10 cellular contexts compared by ENCODE assay signal in genomic region chr3:133437391-133438093, GRCh38. TPM values are rescaled to one million over a fixed set of nuclear protein-coding genes. Genes with fewer than 3 reads are reported as not detected.
DNase-seq lines count a peak whose midpoint lies in the region; ATAC-seq and TF ChIP-seq lines count a peak whose summit lies in the region.
"Had no signal": no experiment of that assay in that cellular context is flagged by ENCODE, and none has a peak within 500 bp of the region (broad histone marks: within the 10 kb centered on the region; RNA-seq: fewer than 3 reads in every experiment).

No MANE protein-coding gene starts in this region.

- intact Hi-C loops in aorta (cut with DNase I) = no loop called here

- H3K27ac ChIP-seq in cardiac muscle cell (no peak overlapping the region), right atrium auricular region (no peak overlapping the region), aorta (ENCODE audit: low read depth in 1 of 2, low read length in 2 of 2) (no peak overlapping the region)

- CTCF ChIA-PET in activated CD4-positive, alpha-beta memory T cell treated with anti-CD3 and anti-CD28 coated beads, Interleukin-2, amount 10 ng/mL, durations not matched to agents 7 days and 5 days (lab: Charles Lee) = interaction anchor here (0.8 kb wide), 1 partner anchor 13 kb away, joined by 3 read pairs; no protein-coding TSS in a partner anchor

- H3K9me3 ChIP-seq in cardiac muscle cell (ENCODE audit: low read depth) (no peaks in the 10 kb centered on the region), right atrium auricular region (no peaks in the 10 kb centered on the region), aorta (ENCODE audit: control insufficient read depth, low read length) (no peaks in the 10 kb centered on the region)

- POLR2A ChIA-PET in activated CD4-positive, alpha-beta memory T cell treated with anti-CD3 and anti-CD28 coated beads, Interleukin-2, amount 10 ng/mL, durations not matched to agents 7 days and 5 days (lab: Charles Lee) = no interaction called here

- H3K36me3 ChIP-seq in cardiac muscle cell (no peaks in the 10 kb centered on the region), right atrium auricular region (no peaks in the 10 kb centered on the region), aorta (ENCODE audit: control insufficient read depth in 1 of 2, insufficient read depth in 2 of 2, low read length in 1 of 2) (no peaks in the 10 kb centered on the region)

- peak; percentile 67 for ATAC-seq in aorta (ENCODE audit: low FRiP score)

- no peak overlapping the region for H3K27ac Mint-ChIP-seq in activated CD4-positive, alpha-beta memory T cell treated with anti-CD3 and anti-CD28 coated beads, Interleukin-2, amount 10 ng/mL, durations not matched to agents 7 days and 5 days
- no peak overlapping the region for H3K27ac Mint-ChIP-seq in activated naive CD8-positive, alpha-beta T cell treated with anti-CD3 and anti-CD28 coated beads for 36 hours

- H3K4me3 ChIP-seq in cardiac muscle cell (no peak overlapping the region), right atrium auricular region (no peak overlapping the region), aorta (ENCODE audit: low read length in 2 of 2) (no peak overlapping the region)

- TF ChIP-seq CTCF in cardiac muscle cell (IDR thresholded peaks at IDR 0.05; ENCODE audit: low read depth, low read length) (peak; percentile 10), right atrium auricular region (IDR thresholded peaks at IDR 0.05) (no peak)

- WGBS in aorta, 2 donors = 68 to 69% methylated on average over 10 of the region's 10 CpGs

- H3K27me3 ChIP-seq in cardiac muscle cell = no peaks in the 10 kb centered on the region
- no peaks in the 10 kb centered on the region for H3K27me3 ChIP-seq in right atrium auricular region
- no peaks in the 10 kb centered on the region for H3K27me3 ChIP-seq in aorta (ENCODE audit: control insufficient read depth in 1 of 2, insufficient read depth in 2 of 2, low read length in 1 of 2)

- DNase-seq in cardiac muscle cell (ENCODE audit: low read depth in 1 of 2, low spot score in 1 of 2) = peak in 1 of 2 donors; percentile 61
- no peak for DNase-seq in right atrium auricular region (ENCODE audit: low spot score)
- DNase-seq in OCI-M1 (lab: John Stamatoyannopoulos, UW) = peak; percentile 48
- peak; percentile 17 for DNase-seq in fibroblast of peridontal ligament (ENCODE audit: extremely low read depth)
- DNase-seq in aorta = no peak
- no peak for DNase-seq in activated CD4-positive, alpha-beta memory T cell treated with anti-CD3 and anti-CD28 coated beads, Interleukin-2, amount 10 ng/mL, durations not matched to agents 7 days and 5 days
- no peak for DNase-seq in activated naive CD8-positive, alpha-beta T cell treated with anti-CD3 and anti-CD28 coated beads for 36 hours
- no peak for DNase-seq in midbrain (lab: John Stamatoyannopoulos, UW)
- DNase-seq: DND-41 had no signal

- H3K4me1 Mint-ChIP-seq in activated CD4-positive, alpha-beta memory T cell treated with anti-CD3 and anti-CD28 coated beads, Interleukin-2, amount 10 ng/mL, durations not matched to agents 7 days and 5 days = peaks cover 14% of the 10 kb centered on the region
- H3K4me1 Mint-ChIP-seq in activated naive CD8-positive, alpha-beta T cell treated with anti-CD3 and anti-CD28 coated beads for 36 hours = peaks cover 16% of the 10 kb centered on the region

- H3K36me3 Mint-ChIP-seq in activated CD4-positive, alpha-beta memory T cell treated with anti-CD3 and anti-CD28 coated beads, Interleukin-2, amount 10 ng/mL, durations not matched to agents 7 days and 5 days (ENCODE audit: low read depth) = peaks cover 7% of the 10 kb centered on the region
- peaks cover 8% of the 10 kb centered on the region for H3K36me3 Mint-ChIP-seq in activated naive CD8-positive, alpha-beta T cell treated with anti-CD3 and anti-CD28 coated beads for 36 hours

- no peak overlapping the region for H3K4me3 Mint-ChIP-seq in activated CD4-positive, alpha-beta memory T cell treated with anti-CD3 and anti-CD28 coated beads, Interleukin-2, amount 10 ng/mL, durations not matched to agents 7 days and 5 days
- no peak overlapping the region for H3K4me3 Mint-ChIP-seq in activated naive CD8-positive, alpha-beta T cell treated with anti-CD3 and anti-CD28 coated beads for 36 hours

- H3K9me3 Mint-ChIP-seq in activated CD4-positive, alpha-beta memory T cell treated with anti-CD3 and anti-CD28 coated beads, Interleukin-2, amount 10 ng/mL, durations not matched to agents 7 days and 5 days = peaks cover 3% of the 10 kb centered on the region
- H3K9me3 Mint-ChIP-seq in activated naive CD8-positive, alpha-beta T cell treated with anti-CD3 and anti-CD28 coated beads for 36 hours = peaks cover 8% of the 10 kb centered on the region

- H3K4me1 ChIP-seq in cardiac muscle cell (ENCODE audit: low read depth) = no peaks in the 10 kb centered on the region
- H3K4me1 ChIP-seq in right atrium auricular region = no peaks in the 10 kb centered on the region
- no peaks in the 10 kb centered on the region for H3K4me1 ChIP-seq in aorta (ENCODE audit: control insufficient read depth in 1 of 2, insufficient read depth in 2 of 2, low read length in 2 of 2)

- no peaks in the 10 kb centered on the region for H3K27me3 Mint-ChIP-seq in activated CD4-positive, alpha-beta memory T cell treated with anti-CD3 and anti-CD28 coated beads, Interleukin-2, amount 10 ng/mL, durations not matched to agents 7 days and 5 days
- H3K27me3 Mint-ChIP-seq in activated naive CD8-positive, alpha-beta T cell treated with anti-CD3 and anti-CD28 coated beads for 36 hours = no peaks in the 10 kb centered on the region

RNA-seq across cellular contexts. Expression of gene BFSP2, which starts 37.7 kb away (rescaled TPM):
- total RNA-seq in cardiac muscle cell (not detected in 2 replicates), right atrium auricular region (not detected), aorta (not detected)
- polyA plus RNA-seq in cardiac muscle cell (not detected in 2 replicates), aorta (not detected)
- 1 to 10 TPM in 1 of 2 experiments, under 1 TPM in 1; 0.55 to 1.0 TPM for total RNA-seq in activated CD4-positive, alpha-beta memory T cell treated with anti-CD3 and anti-CD28 coated beads, Interleukin-2, amount 10 ng/mL, durations not matched to agents 7 days and 5 days
- not detected for total RNA-seq in activated naive CD8-positive, alpha-beta T cell treated with anti-CD3 and anti-CD28 coated beads for 36 hours
- total RNA-seq: mucosa of gallbladder had no signal

Comparison
In these comparisons a context has a peak if more than half of its experiments do, and no peak if none do; other contexts are left out.
1. DNase-seq: peak in OCI-M1 (single experiment) and fibroblast of peridontal ligament (single experiment); none in right atrium auricular region (single experiment), aorta (0 of 2), activated CD4-positive, alpha-beta memory T cell treated with anti-CD3 and anti-CD28 coated beads, Interleukin-2, amount 10 ng/mL, durations not matched to agents 7 days and 5 days (single experiment), activated naive CD8-positive, alpha-beta T cell treated with anti-CD3 and anti-CD28 coated beads for 36 hours (single experiment) and midbrain (single experiment).